In the genomic region with DNA sequence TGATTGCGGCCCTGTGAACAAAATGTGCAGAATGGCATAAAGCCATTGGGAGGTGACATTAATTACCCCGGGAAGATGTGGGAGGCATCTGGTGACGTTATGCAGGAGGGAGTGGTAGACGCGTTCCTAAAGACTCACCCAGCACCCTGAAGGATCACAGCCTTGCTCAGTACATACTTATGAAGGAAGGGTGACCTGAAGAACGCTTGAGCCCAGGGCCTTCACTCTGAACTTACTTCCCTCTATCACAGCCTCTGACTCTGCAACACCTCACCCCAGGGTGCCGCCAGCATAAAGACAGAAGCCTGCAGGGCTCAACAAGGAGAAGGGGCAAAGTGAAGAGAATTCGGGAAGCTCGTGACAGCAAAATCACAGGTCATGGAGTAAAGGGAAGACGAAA, we compare ENCODE assay signal across 23 cellular contexts. TPM values are rescaled to one million over a fixed set of nuclear protein-coding genes. Genes with fewer than 3 reads are reported as not detected.
"Had no signal": no experiment of that assay in that cellular context is flagged by ENCODE, and none has a peak within 500 bp of the region (broad histone marks: within the 10 kb centered on the region; RNA-seq: fewer than 3 reads in every experiment).

No MANE protein-coding gene starts in this region.

- ATAC-seq: activated CD8-positive, alpha-beta memory T cell treated with anti-CD3 and anti-CD28 coated beads, Interleukin-2, amount 10 ng/mL, durations not matched to agents 7 days and 5 days; stimulated activated effector memory CD8-positive, alpha-beta T cell treated with anti-CD3 and anti-CD28 coated beads, Interleukin-12 subunit alpha, Interleukin-12 subunit beta, amount 100 ng/mL, for 72 hours had no signal

- H3K27ac ChIP-seq: pancreas, thyroid gland, uterus had no signal

- H3K9me3 ChIP-seq: pancreas, thyroid gland had no signal

- H3K4me3 ChIP-seq: pancreas, thyroid gland, uterus had no signal

- H3K27me3 ChIP-seq: pancreas, thyroid gland, uterus had no signal

- H3K4me1 ChIP-seq: pancreas, thyroid gland, uterus had no signal

- DNase-seq: activated CD4-positive, alpha-beta T cell treated with anti-CD3 and anti-CD28 coated beads for 1 hour; activated CD4-positive, alpha-beta T cell treated with anti-CD3 and anti-CD28 coated beads, Interleukin-2, amount 50 U/mL, for 4 hours; activated CD8-positive, alpha-beta memory T cell treated with anti-CD3 and anti-CD28 coated beads, Interleukin-2, amount 10 ng/mL, durations not matched to agents 7 days and 5 days; activated naive CD4-positive, alpha-beta T cell treated with anti-CD3 and anti-CD28 coated beads, Interleukin-2, amount 10 ng/mL, durations not matched to agents 7 days and 5 days; activated T-cell treated with anti-CD3 and anti-CD28 coated beads, Interleukin-2, amount 50 U/mL, for 24 hours; hippocampal formation; kidney glomerular epithelial cell; pancreas; T-helper 2 cell; thyroid gland; uterus had no signal

- H3K4me3 Mint-ChIP-seq: activated CD8-positive, alpha-beta memory T cell treated with anti-CD3 and anti-CD28 coated beads, Interleukin-2, amount 10 ng/mL, durations not matched to agents 7 days and 5 days; activated naive CD4-positive, alpha-beta T cell treated with anti-CD3 and anti-CD28 coated beads, Interleukin-2, amount 10 ng/mL, durations not matched to agents 7 days and 5 days; activated T-cell treated with anti-CD3 and anti-CD28 coated beads, Interleukin-2, amount 50 U/mL, for 24 hours; mesothelial cell of epicardium; neural crest cell; stimulated activated effector memory CD8-positive, alpha-beta T cell treated with anti-CD3 and anti-CD28 coated beads, Interleukin-12 subunit alpha, Interleukin-12 subunit beta, amount 100 ng/mL, for 72 hours had no signal

- H3K36me3 ChIP-seq: pancreas, thyroid gland, uterus had no signal

- H3K27me3 Mint-ChIP-seq: activated T-cell treated with anti-CD3 and anti-CD28 coated beads, Interleukin-2, amount 50 U/mL, for 24 hours had no signal

- H3K4me1 Mint-ChIP-seq: activated naive CD4-positive, alpha-beta T cell treated with anti-CD3 and anti-CD28 coated beads, Interleukin-2, amount 10 ng/mL, durations not matched to agents 7 days and 5 days; mesothelial cell of epicardium had no signal

- H3K27ac Mint-ChIP-seq: activated CD8-positive, alpha-beta memory T cell treated with anti-CD3 and anti-CD28 coated beads, Interleukin-2, amount 10 ng/mL, durations not matched to agents 7 days and 5 days; activated naive CD4-positive, alpha-beta T cell treated with anti-CD3 and anti-CD28 coated beads, Interleukin-2, amount 10 ng/mL, durations not matched to agents 7 days and 5 days; activated T-cell treated with anti-CD3 and anti-CD28 coated beads, Interleukin-2, amount 50 U/mL, for 24 hours; mesothelial cell of epicardium; stimulated activated effector memory CD8-positive, alpha-beta T cell treated with anti-CD3 and anti-CD28 coated beads, Interleukin-12 subunit alpha, Interleukin-12 subunit beta, amount 100 ng/mL, for 72 hours had no signal

- H3K36me3 Mint-ChIP-seq: activated CD8-positive, alpha-beta memory T cell treated with anti-CD3 and anti-CD28 coated beads, Interleukin-2, amount 10 ng/mL, durations not matched to agents 7 days and 5 days; activated naive CD4-positive, alpha-beta T cell treated with anti-CD3 and anti-CD28 coated beads, Interleukin-2, amount 10 ng/mL, durations not matched to agents 7 days and 5 days; stimulated activated effector memory CD8-positive, alpha-beta T cell treated with anti-CD3 and anti-CD28 coated beads, Interleukin-12 subunit alpha, Interleukin-12 subunit beta, amount 100 ng/mL, for 72 hours had no signal

RNA-seq across cellular contexts. Expression of a gene that starts 9.4 kb away (rescaled TPM):
- total RNA-seq: astrocyte, bronchial epithelial cell, dermis microvascular lymphatic vessel endothelial cell, myocyte, neural crest cell, renal cortical epithelial cell had no signal

RNA-seq across cellular contexts. Expression of a gene that starts 31.4 kb away (rescaled TPM):
- total RNA-seq: activated CD8-positive, alpha-beta memory T cell treated with anti-CD3 and anti-CD28 coated beads, Interleukin-2, amount 10 ng/mL, durations not matched to agents 7 days and 5 days; astrocyte; bronchial epithelial cell; cerebellum; dermis microvascular lymphatic vessel endothelial cell; lower leg skin; mesothelial cell of epicardium; myocyte; neural crest cell; renal cortical epithelial cell; thyroid gland; uterus had no signal
- polyA plus RNA-seq: adipose tissue, esophagus, pancreas had no signal

RNA-seq across cellular contexts. Expression of a gene that starts 45.1 kb away (rescaled TPM):
- total RNA-seq: astrocyte, bronchial epithelial cell, cerebellum, dermis microvascular lymphatic vessel endothelial cell, lower leg skin, myocyte, neural crest cell, pancreas, renal cortical epithelial cell, thyroid gland, uterus had no signal
- polyA plus RNA-seq: adipose tissue, esophagus had no signal
